ENCODE assay signal across 21 cellular contexts in genomic region chr10:78870458-78870857, GRCh38.
DNase-seq lines count a peak whose midpoint lies in the region; ATAC-seq and TF ChIP-seq lines count a peak whose summit lies in the region.
"Had no signal": no experiment of that assay in that cellular context is flagged by ENCODE, and none has a peak within 500 bp of the region (broad histone marks: within the 10 kb centered on the region; RNA-seq: fewer than 3 reads in every experiment).

No MANE protein-coding gene starts in this region.

- no peak for ATAC-seq in heart right ventricle
- ATAC-seq: A549 had no signal

- CTCF ChIA-PET in CD4-positive, alpha-beta memory T cell (lab: Charles Lee; ENCODE audit: partially characterized antibody) = no interaction called here
- CTCF ChIA-PET in Calu3 (lab: Charles Lee) = interaction anchor here (0.6 kb wide), 2 partner anchors 80 to 401 kb away, joined by 3 read pairs; no protein-coding TSS in a partner anchor

- no peaks in the 10 kb centered on the region for H3K4me1 ChIP-seq in colonic mucosa
- H3K4me1 ChIP-seq in esophagus muscularis mucosa = peaks cover 7 to 10% (median 7%) of the 10 kb centered on the region in 4 donors
- no peaks in the 10 kb centered on the region for H3K4me1 ChIP-seq in CD4-positive, alpha-beta memory T cell (ENCODE audit: insufficient read depth, low read length)
- H3K4me1 ChIP-seq in heart right ventricle = peaks cover 0 to 4% (median 0%) of the 10 kb centered on the region in 9 donors
- H3K4me1 ChIP-seq: A549; BE2C; BLaER1 treated with 17β-estradiol and CSF1 and Interleukin-3, amounts not matched to agents 10 nM and 100 nM; HAP-1 had no signal

- H3K4me3 Mint-ChIP-seq in osteocyte (ENCODE audit: unreplicated experiment) (no peak overlapping the region), type B pancreatic cell (no peak overlapping the region), Calu3 (ENCODE audit: low read depth, unreplicated experiment) (no peak overlapping the region)
- H3K4me3 Mint-ChIP-seq in CD4-positive, alpha-beta memory T cell = no peak overlapping the region
- H3K4me3 Mint-ChIP-seq: CD4-positive, alpha-beta T cell; HFFc6 had no signal

- DNase-seq in colonic mucosa (peak; percentile 7), esophagus muscularis mucosa (ENCODE audit: extremely low spot score) (peak; percentile 89), osteocyte (ENCODE audit: extremely low spot score, unreplicated experiment) (peak; percentile 66), type B pancreatic cell (ENCODE audit: extremely low spot score, unreplicated experiment) (peak; percentile 34), heart right ventricle (no peak), Calu3 (no peak)
- DNase-seq in CD4-positive, alpha-beta memory T cell = no peak
- DNase-seq: 8988T; ACHN; AML-193; BE2C; CD4-positive, alpha-beta T cell; COR-L47; DMS153; DND-41; GOT3; HFFc6 had no signal

- no peak overlapping the region for H3K27ac ChIP-seq in colonic mucosa
- no peak overlapping the region for H3K27ac ChIP-seq in esophagus muscularis mucosa (replicated peaks in 1 of 4)
- H3K27ac ChIP-seq in CD4-positive, alpha-beta memory T cell (ENCODE audit: low read depth, low read length) = no peak overlapping the region
- H3K27ac ChIP-seq in heart right ventricle = no peak overlapping the region
- H3K27ac ChIP-seq: A549; BLaER1 treated with 17β-estradiol and CSF1 and Interleukin-3, amounts not matched to agents 10 nM and 100 nM had no signal

- H3K4me1 Mint-ChIP-seq in osteocyte (ENCODE audit: unreplicated experiment) = no peaks in the 10 kb centered on the region
- peaks cover 11% of the 10 kb centered on the region for H3K4me1 Mint-ChIP-seq in type B pancreatic cell (ENCODE audit: unreplicated experiment)
- peaks cover 0 to 2% (median 0%) of the 10 kb centered on the region in 4 donors for H3K4me1 Mint-ChIP-seq in CD4-positive, alpha-beta memory T cell
- peaks cover under 1% of the 10 kb centered on the region for H3K4me1 Mint-ChIP-seq in Calu3 (ENCODE audit: low read depth, unreplicated experiment)

- no peak for TF ChIP-seq POLR2A in esophagus muscularis mucosa (IDR thresholded peaks at IDR 0.05; ENCODE audit: low read depth)

- 91% methylated on average over 2 of the region's 3 CpGs for WGBS in esophagus muscularis mucosa
- WGBS in heart right ventricle, 2 donors = 92 to 96% methylated on average over 3 of the region's 3 CpGs

- H3K27ac Mint-ChIP-seq in osteocyte (ENCODE audit: unreplicated experiment) (no peak overlapping the region), type B pancreatic cell (no peak overlapping the region), Calu3 (ENCODE audit: unreplicated experiment) (no peak overlapping the region)
- H3K27ac Mint-ChIP-seq in CD4-positive, alpha-beta memory T cell = no peak overlapping the region
- H3K27ac Mint-ChIP-seq: CD14-positive monocyte; CD4-positive, alpha-beta T cell; HFFc6 had no signal

- H3K4me3 ChIP-seq in colonic mucosa (no peak overlapping the region), esophagus muscularis mucosa (no peak overlapping the region), heart right ventricle (no peak overlapping the region)
- no peak overlapping the region for H3K4me3 ChIP-seq in CD4-positive, alpha-beta memory T cell (ENCODE audit: low read length in 2 of 2)
- H3K4me3 ChIP-seq: A549; BLaER1 treated with 17β-estradiol and CSF1 and Interleukin-3, amounts not matched to agents 10 nM and 100 nM; HAP-1 had no signal

- BruUV-seq in Calu3 (replicated peaks; lab: Mats Ljungman, UMichigan) = no TSS peak

- TF ChIP-seq CTCF in colonic mucosa (IDR thresholded peaks at IDR 0.05) (no peak), esophagus muscularis mucosa (IDR thresholded peaks at IDR 0.05) (no peak), osteocyte (IDR thresholded peaks at IDR 0.05) (no peak), type B pancreatic cell (conservative IDR thresholded peaks at IDR 0.05) (no peak), heart right ventricle (IDR thresholded peaks at IDR 0.05) (no peak), Calu3 (IDR thresholded peaks at IDR 0.05; ENCODE audit: unreplicated experiment) (no peak)

- H3K9me3 Mint-ChIP-seq in osteocyte (ENCODE audit: unreplicated experiment) (no peaks in the 10 kb centered on the region), type B pancreatic cell (no peaks in the 10 kb centered on the region), Calu3 (ENCODE audit: low read depth, unreplicated experiment) (no peaks in the 10 kb centered on the region)
- H3K9me3 Mint-ChIP-seq in CD4-positive, alpha-beta memory T cell = no peaks in the 10 kb centered on the region
- H3K9me3 Mint-ChIP-seq: CD4-positive, alpha-beta T cell; HFFc6 had no signal

- intact Hi-C loops in colonic mucosa (cut with DNase I) = no loop called here
- intact Hi-C loops in esophagus muscularis mucosa (cut with DNase I) = no loop called here
- intact Hi-C loops in CD4-positive, alpha-beta memory T cell (cut with micrococcal nuclease) = no loop called here
- intact Hi-C loops in heart right ventricle (cut with DNase I) = no loop called here
- intact Hi-C loops in Calu3 (cut with micrococcal nuclease; ENCODE audit: unreplicated experiment) = no loop called here

- H3K36me3 Mint-ChIP-seq in osteocyte (ENCODE audit: unreplicated experiment) = no peaks in the 10 kb centered on the region
- no peaks in the 10 kb centered on the region for H3K36me3 Mint-ChIP-seq in type B pancreatic cell
- H3K36me3 Mint-ChIP-seq in CD4-positive, alpha-beta memory T cell = no peaks in the 10 kb centered on the region
- H3K36me3 Mint-ChIP-seq in Calu3 (ENCODE audit: insufficient read depth, unreplicated experiment) = no peaks in the 10 kb centered on the region
- H3K36me3 Mint-ChIP-seq: CD14-positive monocyte had no signal

- H3K27me3 ChIP-seq in colonic mucosa = no peaks in the 10 kb centered on the region
- H3K27me3 ChIP-seq in esophagus muscularis mucosa = no peaks in the 10 kb centered on the region
- no peaks in the 10 kb centered on the region for H3K27me3 ChIP-seq in CD4-positive, alpha-beta memory T cell (ENCODE audit: insufficient read depth, low read length)
- peaks cover 0 to 15% (median 0%) of the 10 kb centered on the region in 7 donors for H3K27me3 ChIP-seq in heart right ventricle
- H3K27me3 ChIP-seq: BE2C; BLaER1 treated with 17β-estradiol and CSF1 and Interleukin-3, amounts not matched to agents 10 nM and 100 nM had no signal

- H3K9me3 ChIP-seq in colonic mucosa (no peaks in the 10 kb centered on the region), esophagus muscularis mucosa (no peaks in the 10 kb centered on the region), heart right ventricle (no peaks in the 10 kb centered on the region)
- H3K9me3 ChIP-seq in CD4-positive, alpha-beta memory T cell (ENCODE audit: control insufficient read depth in 1 of 2, low read length in 2 of 2) = no peaks in the 10 kb centered on the region
- H3K9me3 ChIP-seq: A549; BE2C; BLaER1 treated with 17β-estradiol and CSF1 and Interleukin-3, amounts not matched to agents 10 nM and 100 nM; HAP-1 had no signal

- TF ChIP-seq EP300 in esophagus muscularis mucosa (IDR thresholded peaks at IDR 0.05) = no peak

- H3K36me3 ChIP-seq in colonic mucosa = no peaks in the 10 kb centered on the region
- H3K36me3 ChIP-seq in esophagus muscularis mucosa = no peaks in the 10 kb centered on the region
- no peaks in the 10 kb centered on the region for H3K36me3 ChIP-seq in CD4-positive, alpha-beta memory T cell (ENCODE audit: insufficient read depth, low read length)
- H3K36me3 ChIP-seq in heart right ventricle = no peaks in the 10 kb centered on the region
- H3K36me3 ChIP-seq: BE2C; BLaER1 treated with 17β-estradiol and CSF1 and Interleukin-3, amounts not matched to agents 10 nM and 100 nM; HAP-1 had no signal

- H3K27me3 Mint-ChIP-seq in osteocyte (ENCODE audit: unreplicated experiment) (peaks cover 34% of the 10 kb centered on the region), type B pancreatic cell (peaks cover 9% of the 10 kb centered on the region), Calu3 (ENCODE audit: unreplicated experiment) (no peaks in the 10 kb centered on the region)
- peaks cover 3 to 15% of the 10 kb centered on the region in 2 donors for H3K27me3 Mint-ChIP-seq in CD4-positive, alpha-beta memory T cell

- no peak overlapping the region for H3K9ac ChIP-seq in colonic mucosa (ENCODE audit: low read depth in 2 of 2, low read length in 2 of 2)
- H3K9ac ChIP-seq: BLaER1 treated with 17β-estradiol and CSF1 and Interleukin-3, amounts not matched to agents 10 nM and 100 nM had no signal

- POLR2A ChIA-PET in CD4-positive, alpha-beta memory T cell (lab: Charles Lee; ENCODE audit: partially characterized antibody) = no interaction called here

Comparison
In these comparisons a context has a peak if more than half of its experiments do, and no peak if none do; other contexts are left out.
1. DNase-seq: peak in colonic mucosa (single experiment), esophagus muscularis mucosa (single experiment), osteocyte (single experiment) and type B pancreatic cell (single experiment); none in CD4-positive, alpha-beta memory T cell (0 of 5), heart right ventricle (0 of 2) and Calu3 (single experiment).